12 cellular contexts compared by ENCODE assay signal in the genomic region with DNA sequence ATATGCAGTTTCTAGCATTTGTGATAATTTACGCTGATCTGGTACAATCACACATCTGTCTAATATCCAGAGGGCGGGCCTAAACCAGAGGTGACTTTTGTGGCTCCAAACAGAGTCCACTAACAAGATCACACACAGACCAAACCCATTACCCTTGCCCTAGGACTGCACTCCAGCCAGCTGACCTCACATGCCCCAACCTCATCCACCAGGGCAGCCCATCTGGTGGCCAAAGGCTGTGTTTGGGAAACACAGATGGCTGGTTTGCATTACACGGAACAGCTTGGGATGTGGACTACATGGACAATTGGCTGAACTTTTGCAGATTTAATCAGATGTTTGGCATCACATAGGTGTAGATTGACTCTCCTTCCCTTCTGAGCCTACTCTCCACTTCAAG.
DNase-seq lines count a peak whose midpoint lies in the region; ATAC-seq and TF ChIP-seq lines count a peak whose summit lies in the region.
"Had no signal": no experiment of that assay in that cellular context is flagged by ENCODE, and none has a peak within 500 bp of the region (broad histone marks: within the 10 kb centered on the region; RNA-seq: fewer than 3 reads in every experiment).

No MANE protein-coding gene starts in this region.

- DNase-seq in NCI-H82 treated with DMSO at 0.1 percent for 48 hours (lab: John Stamatoyannopoulos, UW; ENCODE audit: unreplicated experiment) (peak; percentile 70), iPS-NIHi7 (ENCODE audit: extremely low spot score) (peak; percentile 4), ecto neural progenitor cell (ENCODE audit: low spot score) (no peak), ovary (no peak)
- DNase-seq in natural killer cell treated with Interleukin-12 subunit alpha and Interleukin-12 subunit beta and Interleukin-15 and Interleukin-18, amount 100 ng/mL, for 72 hours (ENCODE audit: low spot score), result no peak
- DNase-seq: CD8-positive, alpha-beta T cell; COR-L47; DMS53 had no signal

- 56 to 61% (median 58%) methylated on average over 3 of the region's 3 CpGs for WGBS in ovary, 3 donors

- ATAC-seq in SK-N-SH treated with all-trans-retinoic acid at 6 μM for 48 hours, result peak; percentile 65; the same call in 1 of the 3 replicates
- ATAC-seq in natural killer cell treated with Interleukin-12 subunit alpha and Interleukin-12 subunit beta and Interleukin-15 and Interleukin-18, amount 100 ng/mL, for 72 hours, result no peak
- ATAC-seq: A549; CD8-positive, alpha-beta T cell had no signal

- H3K4me1 ChIP-seq in ovary (ENCODE audit: insufficient read depth), result no peaks in the 10 kb centered on the region
- H3K4me1 ChIP-seq: A549 had no signal

- TF ChIP-seq CTCF in ovary (IDR thresholded peaks at IDR 0.05), result no peak

- no peak overlapping the region for H3K4me3 ChIP-seq in ovary
- H3K4me3 ChIP-seq: A549, HAP-1 had no signal

- H3K27ac Mint-ChIP-seq in natural killer cell treated with Interleukin-12 subunit alpha and Interleukin-12 subunit beta and Interleukin-15 and Interleukin-18, amount 100 ng/mL, for 72 hours, result no peak overlapping the region
- H3K27ac Mint-ChIP-seq: CD14-positive monocyte; CD8-positive, alpha-beta T cell had no signal

- TF ChIP-seq EP300 in ovary (IDR thresholded peaks at IDR 0.05), result no peak

- H3K36me3 Mint-ChIP-seq in natural killer cell treated with Interleukin-12 subunit alpha and Interleukin-12 subunit beta and Interleukin-15 and Interleukin-18, amount 100 ng/mL, for 72 hours, result no peaks in the 10 kb centered on the region
- H3K36me3 Mint-ChIP-seq: CD14-positive monocyte; CD8-positive, alpha-beta T cell had no signal

- no peaks in the 10 kb centered on the region for H3K4me1 Mint-ChIP-seq in natural killer cell treated with Interleukin-12 subunit alpha and Interleukin-12 subunit beta and Interleukin-15 and Interleukin-18, amount 100 ng/mL, for 72 hours (ENCODE audit: low read depth in 2 of 2)
- H3K4me1 Mint-ChIP-seq: CD14-positive monocyte had no signal

- H3K9me3 Mint-ChIP-seq in natural killer cell treated with Interleukin-12 subunit alpha and Interleukin-12 subunit beta and Interleukin-15 and Interleukin-18, amount 100 ng/mL, for 72 hours, result no peaks in the 10 kb centered on the region
- H3K9me3 Mint-ChIP-seq: CD8-positive, alpha-beta T cell had no signal

- no peak overlapping the region for H3K4me3 Mint-ChIP-seq in natural killer cell treated with Interleukin-12 subunit alpha and Interleukin-12 subunit beta and Interleukin-15 and Interleukin-18, amount 100 ng/mL, for 72 hours
- H3K4me3 Mint-ChIP-seq: CD14-positive monocyte; CD8-positive, alpha-beta T cell had no signal

- H3K36me3 ChIP-seq in ovary, result no peaks in the 10 kb centered on the region
- H3K36me3 ChIP-seq: HAP-1 had no signal

- intact Hi-C loops in ovary (cut with DNase I), result no loop called here

- peaks cover 0 to 6% of the 10 kb centered on the region in 2 donors for H3K27me3 Mint-ChIP-seq in natural killer cell treated with Interleukin-12 subunit alpha and Interleukin-12 subunit beta and Interleukin-15 and Interleukin-18, amount 100 ng/mL, for 72 hours

- H3K27me3 ChIP-seq in ovary, result no peaks in the 10 kb centered on the region

- H3K9me3 ChIP-seq in ovary, result no peaks in the 10 kb centered on the region
- H3K9me3 ChIP-seq: A549, HAP-1 had no signal

- no peak overlapping the region for H3K27ac ChIP-seq in ovary
- H3K27ac ChIP-seq: A549 had no signal

- no peak for TF ChIP-seq POLR2A in ovary (IDR thresholded peaks at IDR 0.05)

TF ChIP-seq in SK-N-SH treated with all-trans-retinoic acid at 6 μM for 48 hours, 23 proteins besides CTCF, POLR2A, EP300 and RAD21:
- no peak for TF ChIP-seq CREB5 (CRISPR knock-in tag; IDR thresholded peaks at IDR 0.05; ENCODE audit: low read depth)
- no peak for TF ChIP-seq GLIS3 (CRISPR knock-in tag; IDR thresholded peaks at IDR 0.05)
- TF ChIP-seq TCF4 (CRISPR knock-in tag; IDR thresholded peaks at IDR 0.05; ENCODE audit: borderline replicate concordance), result peak; percentile 98
- TF ChIP-seq ZNF70 (CRISPR knock-in tag; IDR thresholded peaks at IDR 0.05), result no peak
- no peak for TF ChIP-seq CSDC2 (CRISPR knock-in tag; IDR thresholded peaks at IDR 0.05)
- TF ChIP-seq ISL1 (CRISPR knock-in tag; IDR thresholded peaks at IDR 0.05), result no peak
- TF ChIP-seq TOX (CRISPR knock-in tag; IDR thresholded peaks at IDR 0.05; ENCODE audit: borderline replicate concordance), result no peak
- TF ChIP-seq ESRRG (CRISPR knock-in tag; IDR thresholded peaks at IDR 0.05), result no peak
- TF ChIP-seq ZNF8 (CRISPR knock-in tag; IDR thresholded peaks at IDR 0.05), result no peak
- no peak for TF ChIP-seq ZNF565 (CRISPR knock-in tag; conservative IDR thresholded peaks at IDR 0.05; ENCODE audit: low read depth)
- TF ChIP-seq TSHZ2 (CRISPR knock-in tag; IDR thresholded peaks at IDR 0.05), result peak; percentile 68; the same call in 1 of the 2 replicates
- TF ChIP-seq ZC3H10 (CRISPR knock-in tag; IDR thresholded peaks at IDR 0.05), result no peak
- no peak for TF ChIP-seq ZFP3 (CRISPR knock-in tag; IDR thresholded peaks at IDR 0.05)
- no peak for TF ChIP-seq BACH2 (CRISPR knock-in tag; IDR thresholded peaks at IDR 0.05; ENCODE audit: borderline replicate concordance)

Comparison
In these comparisons a context has a peak if more than half of its experiments do, and no peak if none do; other contexts are left out.
1. DNase-seq: peak in NCI-H82 treated with DMSO at 0.1 percent for 48 hours (single experiment) and iPS-NIHi7 (single experiment); none in ecto neural progenitor cell (single experiment), natural killer cell treated with Interleukin-12 subunit alpha and Interleukin-12 subunit beta and Interleukin-15 and Interleukin-18, amount 100 ng/mL, for 72 hours (single experiment) and ovary (0 of 5).